ENCODE assay signal across 2 cellular contexts in the genomic region with DNA sequence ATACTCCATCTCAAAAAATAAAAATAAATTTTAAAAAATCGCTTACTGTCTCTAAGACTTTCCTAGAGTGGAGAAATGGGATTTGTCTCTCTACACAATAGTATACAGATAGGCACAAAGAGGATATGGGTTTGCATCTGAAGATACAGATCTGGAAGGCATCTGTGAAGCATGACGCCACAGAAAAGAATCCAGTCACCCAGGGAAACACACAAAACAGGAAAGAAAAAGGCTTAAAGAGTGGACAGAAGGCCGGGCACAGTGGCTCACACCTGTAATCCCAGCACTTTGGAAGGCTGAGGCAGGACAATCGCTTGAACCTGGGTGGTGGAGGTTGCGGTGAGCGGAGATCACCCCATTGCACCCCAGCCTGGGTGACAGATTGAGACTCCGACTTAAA.
TF ChIP-seq lines count a peak whose summit lies in the region.

No MANE protein-coding gene starts in this region.

TF ChIP-seq in SK-N-SH, 30 proteins besides CTCF, POLR2A, EP300 and RAD21:
- TF ChIP-seq FOSL2 (IDR thresholded peaks at IDR 0.05; ENCODE audit: borderline replicate concordance, low read depth): 0 out of 2 replicates have a peak, but pooled peaks have one; percentile 21
- TF ChIP-seq, protein P1, sequence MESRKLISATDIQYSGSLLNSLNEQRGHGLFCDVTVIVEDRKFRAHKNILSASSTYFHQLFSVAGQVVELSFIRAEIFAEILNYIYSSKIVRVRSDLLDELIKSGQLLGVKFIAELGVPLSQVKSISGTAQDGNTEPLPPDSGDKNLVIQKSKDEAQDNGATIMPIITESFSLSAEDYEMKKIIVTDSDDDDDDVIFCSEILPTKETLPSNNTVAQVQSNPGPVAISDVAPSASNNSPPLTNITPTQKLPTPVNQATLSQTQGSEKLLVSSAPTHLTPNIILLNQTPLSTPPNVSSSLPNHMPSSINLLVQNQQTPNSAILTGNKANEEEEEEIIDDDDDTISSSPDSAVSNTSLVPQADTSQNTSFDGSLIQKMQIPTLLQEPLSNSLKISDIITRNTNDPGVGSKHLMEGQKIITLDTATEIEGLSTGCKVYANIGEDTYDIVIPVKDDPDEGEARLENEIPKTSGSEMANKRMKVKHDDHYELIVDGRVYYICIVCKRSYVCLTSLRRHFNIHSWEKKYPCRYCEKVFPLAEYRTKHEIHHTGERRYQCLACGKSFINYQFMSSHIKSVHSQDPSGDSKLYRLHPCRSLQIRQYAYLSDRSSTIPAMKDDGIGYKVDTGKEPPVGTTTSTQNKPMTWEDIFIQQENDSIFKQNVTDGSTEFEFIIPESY (IDR thresholded peaks at IDR 0.05; ENCODE audit: borderline replicate concordance, low read depth): no peak
- TF ChIP-seq TCF12 (IDR thresholded peaks at IDR 0.05): peak; percentile 48; the same call in 1 of the 2 replicates
- no peak for TF ChIP-seq RCOR1 (IDR thresholded peaks at IDR 0.05; ENCODE audit: low read length)
- 0 out of 2 replicates have a peak, but pooled peaks have one; percentile 15 for TF ChIP-seq JUND (IDR thresholded peaks at IDR 0.05)
- TF ChIP-seq SMC3 (IDR thresholded peaks at IDR 0.05; ENCODE audit: low read depth, low read length): no peak
TF ChIP-seq in SK-N-SH: peak in this region for 3.

TF ChIP-seq in HepG2, 621 proteins besides CTCF, POLR2A, EP300 and RAD21:
- TF ChIP-seq ZNF446 (CRISPR knock-in tag; IDR thresholded peaks at IDR 0.05) (no peak), ZNF367 (CRISPR knock-in tag; IDR thresholded peaks at IDR 0.05; ENCODE audit: borderline replicate concordance) (no peak), ZNF790 (CRISPR knock-in tag; IDR thresholded peaks at IDR 0.05; ENCODE audit: borderline replicate concordance) (no peak), ZNF530 (CRISPR knock-in tag; IDR thresholded peaks at IDR 0.05; ENCODE audit: low read depth) (no peak), SNAPC2 (CRISPR knock-in tag; IDR thresholded peaks at IDR 0.05) (no peak), ZNF772 (CRISPR knock-in tag; IDR thresholded peaks at IDR 0.05) (no peak), THAP11 (CRISPR knock-in tag; IDR thresholded peaks at IDR 0.05) (no peak), ASH2L (IDR thresholded peaks at IDR 0.05; ENCODE audit: insufficient read length, low read depth, low read length) (no peak), ETV6 (CRISPR knock-in tag; conservative IDR thresholded peaks at IDR 0.05) (no peak), CAMTA2 (CRISPR knock-in tag; IDR thresholded peaks at IDR 0.05; ENCODE audit: borderline replicate concordance) (no peak), ZNF101 (CRISPR knock-in tag; IDR thresholded peaks at IDR 0.05; ENCODE audit: borderline replicate concordance, low read depth) (no peak), HHEX (CRISPR knock-in tag; IDR thresholded peaks at IDR 0.05) (no peak), MIXL1 (CRISPR knock-in tag; IDR thresholded peaks at IDR 0.05) (no peak), AHR (CRISPR knock-in tag; IDR thresholded peaks at IDR 0.05) (no peak)
- TF ChIP-seq, protein P2, sequence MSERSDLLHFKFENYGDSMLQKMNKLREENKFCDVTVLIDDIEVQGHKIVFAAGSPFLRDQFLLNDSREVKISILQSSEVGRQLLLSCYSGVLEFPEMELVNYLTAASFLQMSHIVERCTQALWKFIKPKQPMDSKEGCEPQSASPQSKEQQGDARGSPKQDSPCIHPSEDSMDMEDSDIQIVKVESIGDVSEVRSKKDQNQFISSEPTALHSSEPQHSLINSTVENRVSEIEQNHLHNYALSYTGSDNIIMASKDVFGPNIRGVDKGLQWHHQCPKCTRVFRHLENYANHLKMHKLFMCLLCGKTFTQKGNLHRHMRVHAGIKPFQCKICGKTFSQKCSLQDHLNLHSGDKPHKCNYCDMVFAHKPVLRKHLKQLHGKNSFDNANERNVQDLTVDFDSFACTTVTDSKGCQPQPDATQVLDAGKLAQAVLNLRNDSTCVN (CRISPR knock-in tag; IDR thresholded peaks at IDR 0.05; ENCODE audit: borderline replicate concordance): no peak
- TF ChIP-seq, protein P3, sequence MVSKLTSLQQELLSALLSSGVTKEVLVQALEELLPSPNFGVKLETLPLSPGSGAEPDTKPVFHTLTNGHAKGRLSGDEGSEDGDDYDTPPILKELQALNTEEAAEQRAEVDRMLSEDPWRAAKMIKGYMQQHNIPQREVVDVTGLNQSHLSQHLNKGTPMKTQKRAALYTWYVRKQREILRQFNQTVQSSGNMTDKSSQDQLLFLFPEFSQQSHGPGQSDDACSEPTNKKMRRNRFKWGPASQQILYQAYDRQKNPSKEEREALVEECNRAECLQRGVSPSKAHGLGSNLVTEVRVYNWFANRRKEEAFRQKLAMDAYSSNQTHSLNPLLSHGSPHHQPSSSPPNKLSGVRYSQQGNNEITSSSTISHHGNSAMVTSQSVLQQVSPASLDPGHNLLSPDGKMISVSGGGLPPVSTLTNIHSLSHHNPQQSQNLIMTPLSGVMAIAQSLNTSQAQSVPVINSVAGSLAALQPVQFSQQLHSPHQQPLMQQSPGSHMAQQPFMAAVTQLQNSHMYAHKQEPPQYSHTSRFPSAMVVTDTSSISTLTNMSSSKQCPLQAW (CRISPR knock-in tag; IDR thresholded peaks at IDR 0.05): no peak
- TF ChIP-seq, protein P4, sequence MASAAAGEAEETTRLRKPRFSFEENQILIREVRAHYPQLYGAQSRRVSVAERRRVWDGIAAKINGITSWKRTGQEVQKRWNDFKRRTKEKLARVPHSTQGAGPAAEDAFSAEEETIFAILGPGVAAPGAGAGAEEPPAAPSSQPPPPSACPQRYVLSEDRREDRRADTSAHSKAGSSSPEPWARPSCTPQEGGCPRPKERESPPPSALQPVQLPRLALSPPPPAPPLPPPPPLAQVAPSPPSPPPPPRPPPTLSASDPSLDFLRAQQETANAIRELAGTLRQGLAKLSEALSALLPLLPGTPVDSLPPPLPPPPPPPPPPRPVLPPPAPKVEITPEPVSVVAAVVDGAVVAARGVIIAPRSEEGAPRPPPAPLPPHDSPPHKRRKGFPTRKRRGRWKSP (CRISPR knock-in tag; IDR thresholded peaks at IDR 0.05): no peak
- TF ChIP-seq, protein P5, sequence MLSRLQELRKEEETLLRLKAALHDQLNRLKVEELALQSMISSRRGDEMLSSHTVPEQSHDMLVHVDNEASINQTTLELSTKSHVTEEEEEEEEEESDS (CRISPR knock-in tag; IDR thresholded peaks at IDR 0.05; ENCODE audit: borderline replicate concordance): no peak
TF ChIP-seq in HepG2: peak in this region for 0.
